Comparison of ENCODE assay signal across 8 cellular contexts in the genomic region with DNA sequence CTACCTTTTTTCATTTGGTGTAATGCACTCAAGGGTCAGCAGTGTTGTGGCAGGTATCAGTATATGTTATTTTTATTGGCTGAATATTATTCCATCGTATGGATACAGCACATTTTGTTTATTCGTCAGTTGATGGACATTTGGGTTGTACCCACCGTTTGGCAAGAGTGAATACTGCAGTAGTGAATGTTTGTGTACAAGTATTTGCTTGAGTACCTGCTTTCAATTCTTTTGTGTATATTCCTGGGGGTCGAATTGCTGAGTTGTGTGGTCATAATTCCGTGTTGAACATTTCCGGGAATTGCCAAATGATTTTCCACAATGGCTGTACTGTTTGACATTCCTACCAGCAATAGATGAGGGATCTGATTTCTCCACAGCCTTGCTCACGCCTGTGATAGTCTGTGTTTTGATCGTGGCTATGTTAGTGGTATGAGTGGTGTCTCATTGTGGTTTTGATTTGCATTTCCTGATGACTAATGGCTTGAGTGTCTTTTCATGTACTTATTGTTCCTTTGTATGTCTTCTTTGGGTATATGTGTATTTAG.
DNase-seq lines count a peak whose midpoint lies in the region; ATAC-seq and TF ChIP-seq lines count a peak whose summit lies in the region.

No MANE protein-coding gene starts in this region.

- H3K4me1 ChIP-seq in upper lobe of right lung, result no peaks in the 10 kb centered on the region

- H3K4me3 ChIP-seq in fibroblast of pulmonary artery (replicated peaks; ENCODE audit: low read depth, low read length), result no peak overlapping the region
- no peak overlapping the region for H3K4me3 ChIP-seq in upper lobe of right lung

- H3K36me3 Mint-ChIP-seq in activated naive CD4-positive, alpha-beta T cell treated with anti-CD3 and anti-CD28 coated beads, Interleukin-2, amount 50 U/mL, for 72 hours, result no peaks in the 10 kb centered on the region

- H3K27ac ChIP-seq in upper lobe of right lung, result no peak overlapping the region
- H3K27ac ChIP-seq in substantia nigra (ENCODE audit: low read depth, low read length, poor library complexity, severe bottlenecking), result no peak overlapping the region

- no peak for TF ChIP-seq CTCF in fibroblast of pulmonary artery (IDR thresholded peaks at IDR 0.05; ENCODE audit: low read length, missing control alignments)
- TF ChIP-seq CTCF in upper lobe of right lung (IDR thresholded peaks at IDR 0.05), result no peak

- no peaks in the 10 kb centered on the region for H3K9me3 Mint-ChIP-seq in activated naive CD4-positive, alpha-beta T cell treated with anti-CD3 and anti-CD28 coated beads, Interleukin-2, amount 50 U/mL, for 72 hours

- peak in 1 of 2 donors; percentile 21 for DNase-seq in activated naive CD4-positive, alpha-beta T cell treated with anti-CD3 and anti-CD28 coated beads, Interleukin-2, amount 50 U/mL, for 72 hours (ENCODE audit: low spot score in 2 of 2)
- DNase-seq in activated naive CD4-positive, alpha-beta T cell treated with anti-CD3 and anti-CD28 coated beads, Interleukin-2, amount 50 U/mL, for 16 hours, result no peak
- peak; percentile 89 for DNase-seq in RKO (ENCODE audit: low spot score)
- peak; percentile 98 for DNase-seq in fibroblast of pulmonary artery (ENCODE audit: low read depth)
- DNase-seq in upper lobe of right lung, result no peak
- DNase-seq in substantia nigra (lab: John Stamatoyannopoulos, UW), result no peak
- DNase-seq in effector CD8-positive, alpha-beta T cell (lab: John Stamatoyannopoulos, UW), result no peak
- no peak for DNase-seq in medulla oblongata (ENCODE audit: extremely low spot score)

- intact Hi-C loops in upper lobe of right lung (cut with DNase I), result no loop called here

- no peaks in the 10 kb centered on the region for H3K27me3 ChIP-seq in upper lobe of right lung

- ATAC-seq in activated naive CD4-positive, alpha-beta T cell treated with anti-CD3 and anti-CD28 coated beads, Interleukin-2, amount 50 U/mL, for 72 hours, result peak; percentile 91 to 97
- ATAC-seq in upper lobe of right lung, result peak; percentile 53

- H3K27ac Mint-ChIP-seq in activated naive CD4-positive, alpha-beta T cell treated with anti-CD3 and anti-CD28 coated beads, Interleukin-2, amount 50 U/mL, for 72 hours, result no peak overlapping the region

- H3K36me3 ChIP-seq in upper lobe of right lung, result no peaks in the 10 kb centered on the region

- H3K9me3 ChIP-seq in upper lobe of right lung, result no peaks in the 10 kb centered on the region

Comparison
In these comparisons a context has a peak if more than half of its experiments do, and no peak if none do; other contexts are left out.
1. DNase-seq: peak in RKO (single experiment) and fibroblast of pulmonary artery (single experiment); none in activated naive CD4-positive, alpha-beta T cell treated with anti-CD3 and anti-CD28 coated beads, Interleukin-2, amount 50 U/mL, for 16 hours (single experiment), upper lobe of right lung (single experiment), substantia nigra (0 of 49), effector CD8-positive, alpha-beta T cell (single experiment) and medulla oblongata (single experiment).